ENCODE assay signal across 1 cellular context in the genomic region with DNA sequence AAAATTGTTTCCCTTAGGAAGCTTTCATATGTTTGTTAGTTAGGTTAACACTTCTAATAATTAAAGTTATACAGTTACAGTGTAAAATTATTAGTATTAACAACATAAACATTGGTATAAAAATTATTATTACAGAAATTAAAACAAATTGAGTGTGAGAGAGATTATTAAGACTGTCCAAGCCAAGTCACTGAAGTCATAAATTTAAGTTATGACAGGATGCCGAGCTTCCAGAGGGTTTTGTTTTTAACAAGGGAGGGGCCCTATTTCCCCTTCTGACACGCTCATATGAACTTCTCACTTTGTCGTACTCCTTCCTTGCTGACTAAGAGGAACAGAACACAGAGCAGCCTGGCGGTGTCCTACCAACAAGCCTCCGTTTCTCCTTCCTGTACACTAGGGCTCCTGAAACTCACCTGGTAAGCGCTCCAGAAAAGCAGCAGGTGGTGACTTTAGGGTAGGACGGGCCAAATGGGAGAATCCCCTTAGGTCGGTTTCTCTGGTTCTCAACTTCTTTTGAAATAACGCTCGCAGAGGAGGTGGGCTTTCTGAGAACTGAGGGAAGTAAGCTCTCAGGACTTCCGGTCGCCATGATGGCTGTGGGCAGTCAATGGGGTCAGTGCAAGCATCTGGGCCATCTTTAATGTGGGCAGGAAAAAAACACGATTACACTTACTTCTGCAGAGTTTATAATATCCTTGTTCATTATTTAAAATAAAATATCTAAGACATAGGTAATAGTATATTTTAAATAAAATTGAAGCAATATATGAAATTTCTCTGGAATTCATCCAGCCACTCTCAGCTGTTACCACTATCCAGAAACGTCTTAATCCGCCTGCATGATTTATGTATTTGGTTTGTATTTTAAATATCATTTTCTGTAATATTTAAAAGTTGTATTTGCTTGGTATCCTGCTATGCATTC.
TF ChIP-seq lines count a peak whose summit lies in the region.

A gene with protein sequence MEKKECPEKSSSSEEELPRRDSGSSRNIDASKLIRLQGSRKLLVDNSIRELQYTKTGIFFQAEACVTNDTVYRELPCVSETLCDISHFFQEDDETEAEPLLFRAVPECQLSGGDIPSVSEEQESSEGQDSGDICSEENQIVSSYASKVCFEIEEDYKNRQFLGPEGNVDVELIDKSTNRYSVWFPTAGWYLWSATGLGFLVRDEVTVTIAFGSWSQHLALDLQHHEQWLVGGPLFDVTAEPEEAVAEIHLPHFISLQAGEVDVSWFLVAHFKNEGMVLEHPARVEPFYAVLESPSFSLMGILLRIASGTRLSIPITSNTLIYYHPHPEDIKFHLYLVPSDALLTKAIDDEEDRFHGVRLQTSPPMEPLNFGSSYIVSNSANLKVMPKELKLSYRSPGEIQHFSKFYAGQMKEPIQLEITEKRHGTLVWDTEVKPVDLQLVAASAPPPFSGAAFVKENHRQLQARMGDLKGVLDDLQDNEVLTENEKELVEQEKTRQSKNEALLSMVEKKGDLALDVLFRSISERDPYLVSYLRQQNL (minus strand): TSS at position 537 of the 928 bp plus-strand sequence. CDS start 14,892 bp downstream, outside the sequence.

TF ChIP-seq in K562, 482 proteins besides CTCF, POLR2A, EP300 and RAD21 (continued from another document and continues in another):
- TF ChIP-seq ZBTB11 (CRISPR knock-in tag; IDR thresholded peaks at IDR 0.05) (peak; percentile 91 to 99 (median 97)), FOXK1 (CRISPR knock-in tag; IDR thresholded peaks at IDR 0.05; ENCODE audit: borderline replicate concordance) (no peak), BRD9 (IDR thresholded peaks at IDR 0.05; ENCODE audit: low read depth, partially characterized antibody) (peak; percentile 65), ELF2 (CRISPR knock-in tag; IDR thresholded peaks at IDR 0.05) (peak; percentile 54; the same call in 1 of the 2 replicates), IRF1 (CRISPR knock-in tag; IDR thresholded peaks at IDR 0.05; ENCODE audit: borderline replicate concordance) (no peak), DIDO1 (tag; IDR thresholded peaks at IDR 0.05; ENCODE audit: low read depth) (peak; percentile 96), PCBP2 (IDR thresholded peaks at IDR 0.05; ENCODE audit: low read depth, low read length, poor library complexity, severe bottlenecking) (no peak), ZNF146 (CRISPR knock-in tag; IDR thresholded peaks at IDR 0.05; ENCODE audit: unreplicated experiment) (no peak), CHD4 (IDR thresholded peaks at IDR 0.05; ENCODE audit: insufficient read depth, insufficient replicate concordance, low read depth, low read length, poor library complexity, severe bottlenecking) (no peak), CEBPZ (IDR thresholded peaks at IDR 0.05; ENCODE audit: borderline replicate concordance, low read depth, low read length) (no peak), GATAD2A (IDR thresholded peaks at IDR 0.05) (no peak), DACH1 (IDR thresholded peaks at IDR 0.05; ENCODE audit: partially characterized antibody) (peak; percentile 52), XRCC3 (IDR thresholded peaks at IDR 0.05) (no peak), CHCHD3 (CRISPR knock-in tag; IDR thresholded peaks at IDR 0.05) (no peak), MYNN (IDR thresholded peaks at IDR 0.05) (no peak), MYNN (CRISPR knock-in tag; IDR thresholded peaks at IDR 0.05) (no peak), BRF2 (IDR thresholded peaks at IDR 0.05; ENCODE audit: borderline replicate concordance, insufficient read depth, insufficient read length) (no peak), SMARCE1 (IDR thresholded peaks at IDR 0.05) (peak; percentile 27; the same call in 1 of the 2 replicates), ZNF143 (CRISPR knock-in tag; IDR thresholded peaks at IDR 0.05) (no peak), SMAD1 (IDR thresholded peaks at IDR 0.05; ENCODE audit: low read depth, low read length, partially characterized antibody) (no peak), POLR2H (tag; IDR thresholded peaks at IDR 0.05; ENCODE audit: low read depth) (peak; percentile 95), CXXC5 (CRISPR knock-in tag; IDR thresholded peaks at IDR 0.05) (peak; percentile 59), U2AF1 (optimal IDR thresholded peaks at IDR 0.05; ENCODE audit: low read depth, low read length) (no peak), CBX5 (IDR thresholded peaks at IDR 0.05; ENCODE audit: borderline replicate concordance, low read depth) (no peak), HNRNPL (IDR thresholded peaks at IDR 0.05; ENCODE audit: low read depth, low read length) (no peak), HMG20A (CRISPR knock-in tag; conservative IDR thresholded peaks at IDR 0.05) (no peak), MXI1 (IDR thresholded peaks at IDR 0.05; ENCODE audit: low read depth, low read length) (no peak), ZNF311 (CRISPR knock-in tag; IDR thresholded peaks at IDR 0.05) (no peak), KAT7 (CRISPR knock-in tag; IDR thresholded peaks at IDR 0.05; ENCODE audit: borderline replicate concordance) (no peak), ZSCAN32 (CRISPR knock-in tag; IDR thresholded peaks at IDR 0.05) (no peak), TFAM (CRISPR knock-in tag; conservative IDR thresholded peaks at IDR 0.05) (no peak), ZNF778 (CRISPR knock-in tag; IDR thresholded peaks at IDR 0.05) (no peak), HDAC2 (IDR thresholded peaks at IDR 0.05) (no peak), SRSF7 (optimal IDR thresholded peaks at IDR 0.05; ENCODE audit: low read depth, low read length) (no peak)
- TF ChIP-seq, protein P1, sequence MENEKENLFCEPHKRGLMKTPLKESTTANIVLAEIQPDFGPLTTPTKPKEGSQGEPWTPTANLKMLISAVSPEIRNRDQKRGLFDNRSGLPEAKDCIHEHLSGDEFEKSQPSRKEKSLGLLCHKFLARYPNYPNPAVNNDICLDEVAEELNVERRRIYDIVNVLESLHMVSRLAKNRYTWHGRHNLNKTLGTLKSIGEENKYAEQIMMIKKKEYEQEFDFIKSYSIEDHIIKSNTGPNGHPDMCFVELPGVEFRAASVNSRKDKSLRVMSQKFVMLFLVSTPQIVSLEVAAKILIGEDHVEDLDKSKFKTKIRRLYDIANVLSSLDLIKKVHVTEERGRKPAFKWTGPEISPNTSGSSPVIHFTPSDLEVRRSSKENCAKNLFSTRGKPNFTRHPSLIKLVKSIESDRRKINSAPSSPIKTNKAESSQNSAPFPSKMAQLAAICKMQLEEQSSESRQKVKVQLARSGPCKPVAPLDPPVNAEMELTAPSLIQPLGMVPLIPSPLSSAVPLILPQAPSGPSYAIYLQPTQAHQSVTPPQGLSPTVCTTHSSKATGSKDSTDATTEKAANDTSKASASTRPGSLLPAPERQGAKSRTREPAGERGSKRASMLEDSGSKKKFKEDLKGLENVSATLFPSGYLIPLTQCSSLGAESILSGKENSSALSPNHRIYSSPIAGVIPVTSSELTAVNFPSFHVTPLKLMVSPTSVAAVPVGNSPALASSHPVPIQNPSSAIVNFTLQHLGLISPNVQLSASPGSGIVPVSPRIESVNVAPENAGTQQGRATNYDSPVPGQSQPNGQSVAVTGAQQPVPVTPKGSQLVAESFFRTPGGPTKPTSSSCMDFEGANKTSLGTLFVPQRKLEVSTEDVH (IDR thresholded peaks at IDR 0.05; ENCODE audit: low read depth, partially characterized antibody), result peak; percentile 94
- TF ChIP-seq, protein P2, sequence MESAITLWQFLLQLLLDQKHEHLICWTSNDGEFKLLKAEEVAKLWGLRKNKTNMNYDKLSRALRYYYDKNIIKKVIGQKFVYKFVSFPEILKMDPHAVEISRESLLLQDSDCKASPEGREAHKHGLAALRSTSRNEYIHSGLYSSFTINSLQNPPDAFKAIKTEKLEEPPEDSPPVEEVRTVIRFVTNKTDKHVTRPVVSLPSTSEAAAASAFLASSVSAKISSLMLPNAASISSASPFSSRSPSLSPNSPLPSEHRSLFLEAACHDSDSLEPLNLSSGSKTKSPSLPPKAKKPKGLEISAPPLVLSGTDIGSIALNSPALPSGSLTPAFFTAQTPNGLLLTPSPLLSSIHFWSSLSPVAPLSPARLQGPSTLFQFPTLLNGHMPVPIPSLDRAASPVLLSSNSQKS (CRISPR knock-in tag; IDR thresholded peaks at IDR 0.05), result no peak
- TF ChIP-seq, protein P3, sequence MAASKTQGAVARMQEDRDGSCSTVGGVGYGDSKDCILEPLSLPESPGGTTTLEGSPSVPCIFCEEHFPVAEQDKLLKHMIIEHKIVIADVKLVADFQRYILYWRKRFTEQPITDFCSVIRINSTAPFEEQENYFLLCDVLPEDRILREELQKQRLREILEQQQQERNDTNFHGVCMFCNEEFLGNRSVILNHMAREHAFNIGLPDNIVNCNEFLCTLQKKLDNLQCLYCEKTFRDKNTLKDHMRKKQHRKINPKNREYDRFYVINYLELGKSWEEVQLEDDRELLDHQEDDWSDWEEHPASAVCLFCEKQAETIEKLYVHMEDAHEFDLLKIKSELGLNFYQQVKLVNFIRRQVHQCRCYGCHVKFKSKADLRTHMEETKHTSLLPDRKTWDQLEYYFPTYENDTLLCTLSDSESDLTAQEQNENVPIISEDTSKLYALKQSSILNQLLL (CRISPR knock-in tag; IDR thresholded peaks at IDR 0.05; ENCODE audit: borderline replicate concordance), result no peak
- TF ChIP-seq, protein P4, sequence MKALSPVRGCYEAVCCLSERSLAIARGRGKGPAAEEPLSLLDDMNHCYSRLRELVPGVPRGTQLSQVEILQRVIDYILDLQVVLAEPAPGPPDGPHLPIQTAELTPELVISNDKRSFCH (CRISPR knock-in tag; IDR thresholded peaks at IDR 0.05), result no peak
- TF ChIP-seq, protein P4 (tag; IDR thresholded peaks at IDR 0.05), result peak; percentile 64
